In genomic region chr11:69778373-69778772, GRCh38 we compare ENCODE assay signal across 44 cellular contexts. TPM values are rescaled to one million over a fixed set of nuclear protein-coding genes. Genes with fewer than 3 reads are reported as not detected.
"Had no signal": no experiment of that assay in that cellular context is flagged by ENCODE, and none has a peak within 500 bp of the region (broad histone marks: within the 10 kb centered on the region; RNA-seq: fewer than 3 reads in every experiment).

No MANE protein-coding gene starts in this region.

- H3K4me3 Mint-ChIP-seq: activated naive CD4-positive, alpha-beta T cell treated with anti-CD3 and anti-CD28 coated beads for 36 hours; activated naive CD4-positive, alpha-beta T cell treated with anti-CD3 and anti-CD28 coated beads, Interleukin-2, amount 10 ng/mL, durations not matched to agents 7 days and 5 days; activated naive CD4-positive, alpha-beta T cell treated with anti-CD3 and anti-CD28 coated beads, Interleukin-2, amount 50 U/mL, for 24 hours; activated naive CD8-positive, alpha-beta T cell; activated naive CD8-positive, alpha-beta T cell treated with anti-CD3 and anti-CD28 coated beads for 36 hours; activated naive CD8-positive, alpha-beta T cell treated with anti-CD3 and anti-CD28 coated beads, Interleukin-2, amount 10 ng/mL, durations not matched to agents 7 days and 5 days; activated naive CD8-positive, alpha-beta T cell treated with anti-CD3 and anti-CD28 coated beads, Interleukin-2, amount 50 U/mL, for 24 hours; activated T-cell treated with anti-CD3 and anti-CD28 coated beads, Interleukin-2, amount 50 U/mL, for 24 hours; activated T-cell treated with anti-CD3 and anti-CD28 coated beads, Interleukin-2, amount 50 U/mL, for 4 hours; activated T-cell treated with anti-CD3 and anti-CD28 coated beads, Interleukin-2, amount 50 U/mL, for 72 hours; activated T-helper 1 cell treated with anti-CD3 and anti-CD28 coated beads, Interleukin-12 subunit alpha, Interleukin-12 subunit beta, Interleukin-2, Interleukin-4 antibody, amounts not matched to agents 30 ng/mL and 10 ng/mL and 1 ng/mL, durations not matched to agents 14 hours and 24 hours and 36 hours; activated T-helper 17 cell treated with anti-CD3 and anti-CD28 coated beads, Interleukin-2, amount 50 U/mL, for 72 hours; brain; central memory CD8-positive, alpha-beta T cell had no signal

- DNase-seq: activated effector memory CD4-positive, alpha-beta T cell treated with anti-CD3 and anti-CD28 coated beads, Interleukin-2, amount 50 U/mL, for 16 hours; activated effector memory CD4-positive, alpha-beta T cell treated with Interleukin-2 at 50 U/mL for 16 hours; activated gamma-delta T cell; activated gamma-delta T cell treated with Interleukin-2 at 50 U/mL for 16 hours; activated naive CD4-positive, alpha-beta T cell; activated naive CD4-positive, alpha-beta T cell treated with anti-CD3 and anti-CD28 coated beads for 36 hours; activated naive CD4-positive, alpha-beta T cell treated with anti-CD3 and anti-CD28 coated beads, Interleukin-2, amount 10 ng/mL, durations not matched to agents 7 days and 5 days; activated naive CD4-positive, alpha-beta T cell treated with anti-CD3 and anti-CD28 coated beads, Interleukin-2, amount 50 U/mL, for 16 hours; activated naive CD4-positive, alpha-beta T cell treated with Interleukin-2 at 50 U/mL for 16 hours; activated naive CD8-positive, alpha-beta T cell treated with anti-CD3 and anti-CD28 coated beads for 36 hours; activated naive CD8-positive, alpha-beta T cell treated with anti-CD3 and anti-CD28 coated beads, Interleukin-2, amount 10 ng/mL, durations not matched to agents 7 days and 5 days; activated naive CD8-positive, alpha-beta T cell treated with anti-CD3 and anti-CD28 coated beads, Interleukin-2, amount 50 U/mL, for 24 hours; activated T-cell treated with anti-CD3 and anti-CD28 coated beads, Interleukin-2, amount 50 U/mL, for 1 hour; activated T-cell treated with anti-CD3 and anti-CD28 coated beads, Interleukin-2, amount 50 U/mL, for 24 hours; activated T-cell treated with anti-CD3 and anti-CD28 coated beads, Interleukin-2, amount 50 U/mL, for 4 hours; activated T-cell treated with anti-CD3 and anti-CD28 coated beads, Interleukin-2, amount 50 U/mL, for 48 hours; activated T-cell treated with anti-CD3 and anti-CD28 coated beads, Interleukin-2, amount 50 U/mL, for 72 hours; adrenal gland; amniotic stem cell; amygdala; anterior cingulate cortex; aorta; body of pancreas; brain microvascular endothelial cell; caudate nucleus; central memory CD4-positive, alpha-beta T cell; cerebellar nuclear complex had no signal

- H3K4me3 ChIP-seq: adrenal gland, ascending aorta, body of pancreas, breast epithelium, cardiac muscle cell had no signal

- FAIRE-seq: astrocyte, bronchial epithelial cell had no signal

- H3K36me3 ChIP-seq: adrenal gland, ascending aorta, brain microvascular endothelial cell, breast epithelium, cardiac muscle cell had no signal

- H3K9me3 Mint-ChIP-seq: activated naive CD4-positive, alpha-beta T cell treated with anti-CD3 and anti-CD28 coated beads for 36 hours; activated naive CD4-positive, alpha-beta T cell treated with anti-CD3 and anti-CD28 coated beads, Interleukin-2, amount 10 ng/mL, durations not matched to agents 7 days and 5 days; activated naive CD4-positive, alpha-beta T cell treated with anti-CD3 and anti-CD28 coated beads, Interleukin-2, amount 50 U/mL, for 24 hours; activated naive CD4-positive, alpha-beta T cell treated with anti-CD3 and anti-CD28 coated beads, Interleukin-2, amount 50 U/mL, for 72 hours; activated naive CD8-positive, alpha-beta T cell treated with anti-CD3 and anti-CD28 coated beads for 36 hours; activated naive CD8-positive, alpha-beta T cell treated with anti-CD3 and anti-CD28 coated beads, Interleukin-2, amount 10 ng/mL, durations not matched to agents 7 days and 5 days; activated naive CD8-positive, alpha-beta T cell treated with anti-CD3 and anti-CD28 coated beads, Interleukin-2, amount 50 U/mL, for 24 hours; activated T-cell treated with anti-CD3 and anti-CD28 coated beads, Interleukin-2, amount 50 U/mL, for 24 hours; activated T-cell treated with anti-CD3 and anti-CD28 coated beads, Interleukin-2, amount 50 U/mL, for 4 hours; activated T-cell treated with anti-CD3 and anti-CD28 coated beads, Interleukin-2, amount 50 U/mL, for 72 hours; activated T-helper 1 cell treated with anti-CD3 and anti-CD28 coated beads, Interleukin-12 subunit alpha, Interleukin-12 subunit beta, Interleukin-2, Interleukin-4 antibody, amounts not matched to agents 30 ng/mL and 10 ng/mL and 1 ng/mL, durations not matched to agents 14 hours and 24 hours and 36 hours; activated T-helper 17 cell treated with anti-CD3 and anti-CD28 coated beads, Interleukin-2, amount 50 U/mL, for 72 hours; activated T-helper 2 cell treated with anti-CD3 and anti-CD28 coated beads, Interferon-gamma antibody, Interleukin-2, Interleukin-4, amounts not matched to agents 10 μg/mL and 5 μg/mL and 100 μg/mL, durations not matched to agents 14 hours and 24 hours and 36 hours; central memory CD8-positive, alpha-beta T cell had no signal

- H3K4me1 Mint-ChIP-seq: activated naive CD4-positive, alpha-beta T cell treated with anti-CD3 and anti-CD28 coated beads, Interleukin-2, amount 10 ng/mL, durations not matched to agents 7 days and 5 days; activated naive CD4-positive, alpha-beta T cell treated with anti-CD3 and anti-CD28 coated beads, Interleukin-2, amount 50 U/mL, for 24 hours; activated naive CD8-positive, alpha-beta T cell treated with anti-CD3 and anti-CD28 coated beads for 36 hours; activated naive CD8-positive, alpha-beta T cell treated with anti-CD3 and anti-CD28 coated beads, Interleukin-2, amount 10 ng/mL, durations not matched to agents 7 days and 5 days; activated naive CD8-positive, alpha-beta T cell treated with anti-CD3 and anti-CD28 coated beads, Interleukin-2, amount 50 U/mL, for 24 hours; activated T-helper 17 cell treated with anti-CD3 and anti-CD28 coated beads, Interleukin-2, amount 50 U/mL, for 72 hours; brain had no signal

- H3K27ac Mint-ChIP-seq: activated naive CD4-positive, alpha-beta T cell treated with anti-CD3 and anti-CD28 coated beads for 36 hours; activated naive CD4-positive, alpha-beta T cell treated with anti-CD3 and anti-CD28 coated beads, Interleukin-2, amount 10 ng/mL, durations not matched to agents 7 days and 5 days; activated naive CD4-positive, alpha-beta T cell treated with anti-CD3 and anti-CD28 coated beads, Interleukin-2, amount 50 U/mL, for 24 hours; activated naive CD4-positive, alpha-beta T cell treated with anti-CD3 and anti-CD28 coated beads, Interleukin-2, amount 50 U/mL, for 72 hours; activated naive CD8-positive, alpha-beta T cell; activated naive CD8-positive, alpha-beta T cell treated with anti-CD3 and anti-CD28 coated beads for 36 hours; activated naive CD8-positive, alpha-beta T cell treated with anti-CD3 and anti-CD28 coated beads, Interleukin-2, amount 10 ng/mL, durations not matched to agents 7 days and 5 days; activated naive CD8-positive, alpha-beta T cell treated with anti-CD3 and anti-CD28 coated beads, Interleukin-2, amount 50 U/mL, for 24 hours; activated T-cell treated with anti-CD3 and anti-CD28 coated beads, Interleukin-2, amount 50 U/mL, for 24 hours; activated T-cell treated with anti-CD3 and anti-CD28 coated beads, Interleukin-2, amount 50 U/mL, for 72 hours; activated T-helper 1 cell treated with anti-CD3 and anti-CD28 coated beads, Interleukin-12 subunit alpha, Interleukin-12 subunit beta, Interleukin-2, Interleukin-4 antibody, amounts not matched to agents 30 ng/mL and 10 ng/mL and 1 ng/mL, durations not matched to agents 14 hours and 24 hours and 36 hours; activated T-helper 17 cell treated with anti-CD3 and anti-CD28 coated beads, Interleukin-2, amount 50 U/mL, for 72 hours; activated T-helper 2 cell treated with anti-CD3 and anti-CD28 coated beads, Interferon-gamma antibody, Interleukin-2, Interleukin-4, amounts not matched to agents 10 μg/mL and 5 μg/mL and 100 μg/mL, durations not matched to agents 14 hours and 24 hours and 36 hours; brain had no signal

- H3K36me3 Mint-ChIP-seq: activated naive CD4-positive, alpha-beta T cell treated with anti-CD3 and anti-CD28 coated beads, Interleukin-2, amount 10 ng/mL, durations not matched to agents 7 days and 5 days; activated naive CD4-positive, alpha-beta T cell treated with anti-CD3 and anti-CD28 coated beads, Interleukin-2, amount 50 U/mL, for 24 hours; activated naive CD4-positive, alpha-beta T cell treated with anti-CD3 and anti-CD28 coated beads, Interleukin-2, amount 50 U/mL, for 72 hours; activated naive CD8-positive, alpha-beta T cell; activated naive CD8-positive, alpha-beta T cell treated with anti-CD3 and anti-CD28 coated beads for 36 hours; activated naive CD8-positive, alpha-beta T cell treated with anti-CD3 and anti-CD28 coated beads, Interleukin-2, amount 10 ng/mL, durations not matched to agents 7 days and 5 days; brain had no signal

- H3K27ac ChIP-seq: adrenal gland, ascending aorta, body of pancreas, brain microvascular endothelial cell, breast epithelium, cardiac muscle cell had no signal

- H3K4me1 ChIP-seq: adrenal gland, ascending aorta, body of pancreas, breast epithelium had no signal

- H3K9me3 ChIP-seq: adrenal gland, ascending aorta, body of pancreas, breast epithelium had no signal

- ATAC-seq: activated naive CD4-positive, alpha-beta T cell treated with anti-CD3 and anti-CD28 coated beads, Interleukin-2, amount 50 U/mL, for 72 hours; activated naive CD8-positive, alpha-beta T cell treated with anti-CD3 and anti-CD28 coated beads, Interleukin-2, amount 50 U/mL, for 24 hours; activated T-cell treated with anti-CD3 and anti-CD28 coated beads, Interleukin-2, amount 50 U/mL, for 4 hours; activated T-cell treated with anti-CD3 and anti-CD28 coated beads, Interleukin-2, amount 50 U/mL, for 72 hours; activated T-helper 17 cell treated with anti-CD3 and anti-CD28 coated beads, Interleukin-2, amount 50 U/mL, for 72 hours; body of pancreas had no signal

RNA-seq across cellular contexts. Expression of gene FGF4, which starts 3.2 kb away (rescaled TPM):
- total RNA-seq: activated naive CD4-positive, alpha-beta T cell treated with anti-CD3 and anti-CD28 coated beads for 36 hours; activated naive CD4-positive, alpha-beta T cell treated with anti-CD3 and anti-CD28 coated beads, Interleukin-2, amount 50 U/mL, for 72 hours; activated naive CD8-positive, alpha-beta T cell treated with anti-CD3 and anti-CD28 coated beads for 36 hours; activated naive CD8-positive, alpha-beta T cell treated with anti-CD3 and anti-CD28 coated beads, Interleukin-2, amount 10 ng/mL, durations not matched to agents 7 days and 5 days; activated T-cell treated with anti-CD3 and anti-CD28 coated beads, Interleukin-2, amount 50 U/mL, for 4 hours; activated T-cell treated with anti-CD3 and anti-CD28 coated beads, Interleukin-2, amount 50 U/mL, for 72 hours; activated T-helper 1 cell treated with anti-CD3 and anti-CD28 coated beads, Interleukin-12 subunit alpha, Interleukin-12 subunit beta, Interleukin-2, Interleukin-4 antibody, amounts not matched to agents 30 ng/mL and 10 ng/mL and 1 ng/mL, durations not matched to agents 14 hours and 24 hours and 36 hours; activated T-helper 17 cell treated with anti-CD3 and anti-CD28 coated beads, Interleukin-2, amount 50 U/mL, for 72 hours; activated T-helper 2 cell treated with anti-CD3 and anti-CD28 coated beads, Interferon-gamma antibody, Interleukin-2, Interleukin-4, amounts not matched to agents 10 μg/mL and 5 μg/mL and 100 μg/mL, durations not matched to agents 14 hours and 24 hours and 36 hours; adrenal gland; aorta; ascending aorta; astrocyte; body of pancreas; breast epithelium; bronchial epithelial cell; cardiac muscle cell; cardiac septum; cerebellum; chondrocyte had no signal
- polyA plus RNA-seq: adipose tissue, adrenal gland, cardiac muscle cell had no signal

RNA-seq across cellular contexts. Expression of gene FGF3, which starts 40.8 kb away (rescaled TPM):
- total RNA-seq: activated naive CD4-positive, alpha-beta T cell treated with anti-CD3 and anti-CD28 coated beads for 36 hours; activated naive CD4-positive, alpha-beta T cell treated with anti-CD3 and anti-CD28 coated beads, Interleukin-2, amount 50 U/mL, for 72 hours; activated naive CD8-positive, alpha-beta T cell treated with anti-CD3 and anti-CD28 coated beads for 36 hours; activated naive CD8-positive, alpha-beta T cell treated with anti-CD3 and anti-CD28 coated beads, Interleukin-2, amount 10 ng/mL, durations not matched to agents 7 days and 5 days; activated T-cell treated with anti-CD3 and anti-CD28 coated beads, Interleukin-2, amount 50 U/mL, for 4 hours; activated T-cell treated with anti-CD3 and anti-CD28 coated beads, Interleukin-2, amount 50 U/mL, for 72 hours; activated T-helper 1 cell treated with anti-CD3 and anti-CD28 coated beads, Interleukin-12 subunit alpha, Interleukin-12 subunit beta, Interleukin-2, Interleukin-4 antibody, amounts not matched to agents 30 ng/mL and 10 ng/mL and 1 ng/mL, durations not matched to agents 14 hours and 24 hours and 36 hours; activated T-helper 17 cell treated with anti-CD3 and anti-CD28 coated beads, Interleukin-2, amount 50 U/mL, for 72 hours; activated T-helper 2 cell treated with anti-CD3 and anti-CD28 coated beads, Interferon-gamma antibody, Interleukin-2, Interleukin-4, amounts not matched to agents 10 μg/mL and 5 μg/mL and 100 μg/mL, durations not matched to agents 14 hours and 24 hours and 36 hours; adrenal gland; aorta; ascending aorta; astrocyte; body of pancreas; breast epithelium; bronchial epithelial cell; cardiac septum; chondrocyte had no signal
- polyA plus RNA-seq: adipose tissue, adrenal gland, aorta, cardiac muscle cell had no signal
